8 cellular contexts compared by ENCODE assay signal in genomic region chr22:27804683-27805297, GRCh38. TPM values are rescaled to one million over a fixed set of nuclear protein-coding genes. Genes with fewer than 3 reads are reported as not detected.
DNase-seq lines count a peak whose midpoint lies in the region; ATAC-seq, FAIRE-seq and TF ChIP-seq lines count a peak whose summit lies in the region.

No MANE protein-coding gene starts in this region.

- ATAC-seq in upper lobe of left lung (ENCODE audit: low FRiP score in 2 of 2) (peak; percentile 16 to 54), GM21825 (IDR thresholded peaks at IDR 0.05; ENCODE audit: unreplicated experiment) (no peak)

- peak overlapping the region; percentile 17 to 94 (median 83) for H3K27ac Mint-ChIP-seq in nephron

- TF ChIP-seq EP300 in upper lobe of left lung (IDR thresholded peaks at IDR 0.05), result no peak

- H3K4me1 ChIP-seq in esophagus squamous epithelium (peaks cover 13 to 45% (median 20%) of the 10 kb centered on the region in 3 donors), upper lobe of left lung (peaks cover 17 to 37% (median 28%) of the 10 kb centered on the region in 4 donors)

- TF ChIP-seq POLR2A in esophagus squamous epithelium (IDR thresholded peaks at IDR 0.05), result no peak
- TF ChIP-seq POLR2A in upper lobe of left lung (IDR thresholded peaks at IDR 0.05), result no peak

- 9 to 14% methylated on average over 7 to 15 of the region's 20 CpGs for WGBS in esophagus squamous epithelium, 2 donors
- 3 to 12% methylated on average over 6 to 16 of the region's 20 CpGs for WGBS in upper lobe of left lung, 2 donors

- H3K27ac ChIP-seq in esophagus squamous epithelium (no peak overlapping the region), upper lobe of left lung (no peak overlapping the region)

- intact Hi-C loops in esophagus squamous epithelium (cut with DNase I), result loop anchor here (10.0 kb wide), 1 partner anchor 400 kb away; no protein-coding TSS in a partner anchor

- no peaks in the 10 kb centered on the region for H3K9me3 Mint-ChIP-seq in nephron

- H3K4me3 ChIP-seq in AG10803 (ENCODE audit: low read length) (no peak overlapping the region), esophagus squamous epithelium (no peak overlapping the region), upper lobe of left lung (no peak overlapping the region)

- no peaks in the 10 kb centered on the region for H3K36me3 Mint-ChIP-seq in nephron (ENCODE audit: low read depth)

- H3K36me3 ChIP-seq in esophagus squamous epithelium (no peaks in the 10 kb centered on the region), upper lobe of left lung (no peaks in the 10 kb centered on the region)

- peaks cover 42% of the 10 kb centered on the region for H3K4me1 Mint-ChIP-seq in nephron

- H3K27me3 ChIP-seq in esophagus squamous epithelium (peaks cover 0 to 12% (median 0%) of the 10 kb centered on the region in 4 donors), upper lobe of left lung (peaks cover 0 to 12% (median 6%) of the 10 kb centered on the region in 4 donors)

- peak; percentile 69 for TF ChIP-seq CTCF in AG10803 (conservative IDR thresholded peaks at IDR 0.05; ENCODE audit: low read length)
- peak in 5 of 6 experiments; percentile 45 to 74 (median 62) for TF ChIP-seq CTCF in esophagus squamous epithelium (IDR thresholded peaks at IDR 0.05)
- peak; percentile 56 to 70 (median 68) for TF ChIP-seq CTCF in nephron (IDR thresholded peaks at IDR 0.05; ENCODE audit: unreplicated experiment in 3 of 3)
- TF ChIP-seq CTCF in upper lobe of left lung (IDR thresholded peaks at IDR 0.05), result peak; percentile 43 to 80 (median 70)

- H3K9me3 ChIP-seq in esophagus squamous epithelium (no peaks in the 10 kb centered on the region), upper lobe of left lung (no peaks in the 10 kb centered on the region)

- FAIRE-seq in GM19239 (lab: Jason Lieb, UNC), result no peak

- peak; percentile 70 for DNase-seq in AG10803 (ENCODE audit: low read depth)
- peak; percentile 71 for DNase-seq in GM19239 (ENCODE audit: insufficient read length, low spot score)
- DNase-seq in NCI-H69 (lab: John Stamatoyannopoulos, UW), result peak; percentile 78
- peak; percentile 43 for DNase-seq in activated T-cell treated with anti-CD3 and anti-CD28 coated beads for 4 hours
- DNase-seq in esophagus squamous epithelium (lab: John Stamatoyannopoulos, UW), result no peak
- peak; percentile 48 to 64 for DNase-seq in upper lobe of left lung

- peak overlapping the region; percentile 78 to 85 (median 80) for H3K4me3 Mint-ChIP-seq in nephron

- H3K27me3 Mint-ChIP-seq in nephron (ENCODE audit: low read depth), result peaks cover 44% of the 10 kb centered on the region

RNA-seq across cellular contexts. Expression of gene MN1, which starts 3.2 kb away (rescaled TPM):
- total RNA-seq in esophagus squamous epithelium, result 1 to 10 TPM; 2.0 to 6.9 (median 3.1) TPM
- total RNA-seq in upper lobe of left lung, result 10 to 100 TPM in 1 of 6 donors, 1 to 10 TPM in 5; 1.0 to 17.8 (median 3.5) TPM
